In genomic region chr6:18221288-18221615, GRCh38 we compare ENCODE assay signal across 2 cellular contexts.
TF ChIP-seq lines count a peak whose summit lies in the region.

No MANE protein-coding gene starts in this region.

TF ChIP-seq in WTC11, 78 proteins besides CTCF, POLR2A, EP300 and RAD21 (continues in another document):
- TF ChIP-seq ATF6 (CRISPR knock-in tag; IDR thresholded peaks at IDR 0.05), result no peak
- no peak for TF ChIP-seq ZNF532 (CRISPR knock-in tag; IDR thresholded peaks at IDR 0.05; ENCODE audit: borderline replicate concordance)
- no peak for TF ChIP-seq ATF3 (CRISPR knock-in tag; conservative IDR thresholded peaks at IDR 0.05)
- no peak for TF ChIP-seq ARID4B (CRISPR knock-in tag; IDR thresholded peaks at IDR 0.05; ENCODE audit: borderline replicate concordance)
- no peak for TF ChIP-seq ZNF416 (CRISPR knock-in tag; IDR thresholded peaks at IDR 0.05)
- TF ChIP-seq TCF7 (CRISPR knock-in tag; IDR thresholded peaks at IDR 0.05; ENCODE audit: low read depth), result no peak

TF ChIP-seq in endothelial cell of umbilical vein, 7 proteins besides CTCF, POLR2A, EP300 and RAD21:
- TF ChIP-seq JUN (IDR thresholded peaks at IDR 0.05; ENCODE audit: borderline replicate concordance, insufficient read depth, insufficient read length, low read depth), result no peak
- peak; percentile 8 for TF ChIP-seq POLR2AphosphoS5 (IDR thresholded peaks at IDR 0.05; ENCODE audit: insufficient read depth, low read depth, low read length)
- TF ChIP-seq EZH2 (IDR thresholded peaks at IDR 0.05; ENCODE audit: borderline replicate concordance, low read depth, low read length, severe bottlenecking), result no peak
- no peak for TF ChIP-seq GATA2 (IDR thresholded peaks at IDR 0.05; ENCODE audit: insufficient read depth, insufficient read length, low read depth, low read length)
